ENCODE assay signal across 25 cellular contexts in genomic region chr20:34532751-34533150, GRCh38. TPM values are rescaled to one million over a fixed set of nuclear protein-coding genes. Genes with fewer than 3 reads are reported as not detected.
DNase-seq lines count a peak whose midpoint lies in the region; ATAC-seq and TF ChIP-seq lines count a peak whose summit lies in the region.
"Had no signal": no experiment of that assay in that cellular context is flagged by ENCODE, and none has a peak within 500 bp of the region (broad histone marks: within the 10 kb centered on the region; RNA-seq: fewer than 3 reads in every experiment).

No MANE protein-coding gene starts in this region.

- H3K9me3 Mint-ChIP-seq in type B pancreatic cell = no peaks in the 10 kb centered on the region
- H3K9me3 Mint-ChIP-seq: CD4-positive, alpha-beta memory T cell had no signal

- no peaks in the 10 kb centered on the region for H3K27me3 Mint-ChIP-seq in type B pancreatic cell
- H3K27me3 Mint-ChIP-seq: CD4-positive, alpha-beta memory T cell had no signal

- intact Hi-C loops in sciatic nerve (cut with DNase I) = no loop called here

- TF ChIP-seq CTCF in type B pancreatic cell (conservative IDR thresholded peaks at IDR 0.05) = no peak

- H3K27ac ChIP-seq in cingulate gyrus (ENCODE audit: low read depth, low read length) = peak overlapping the region; percentile 62
- H3K27ac ChIP-seq: BLaER1 treated with 17β-estradiol and CSF1 and Interleukin-3, amounts not matched to agents 10 nM and 100 nM; GM23248; SJCRH30 had no signal

- ATAC-seq in sciatic nerve (no peak), GM21367 (IDR thresholded peaks at IDR 0.05; ENCODE audit: unreplicated experiment) (no peak)
- ATAC-seq: GM12878 had no signal

- DNase-seq in activated effector memory CD4-positive, alpha-beta T cell treated with anti-CD3 and anti-CD28 coated beads, Interleukin-2, amount 50 U/mL, for 16 hours = peak; percentile 45
- no peak for DNase-seq in activated effector memory CD4-positive, alpha-beta T cell treated with Interleukin-2 at 50 U/mL for 16 hours
- DNase-seq in sciatic nerve (ENCODE audit: low spot score) = peak; percentile 39
- no peak for DNase-seq in type B pancreatic cell (ENCODE audit: extremely low spot score, unreplicated experiment)
- no peak for DNase-seq in stimulated activated naive CD4-positive, alpha-beta T cell treated with Interleukin-2 at 50 U/mL for 16 hours (lab: John Stamatoyannopoulos, UW)
- DNase-seq in SIG-M5 (lab: John Stamatoyannopoulos, UW) = no peak
- DNase-seq: 8988T; CD4-positive, alpha-beta memory T cell; DMS 273 treated with DMSO at 0.1 percent for 48 hours; DMS79 treated with DMSO at 0.1 percent for 48 hours; GM23248; KG1; NCI-H1092 treated with DMSO at 0.1 percent for 48 hours; NCI-H146; NCI-H2029; NCI-H2227 treated with DMSO at 0.1 percent for 48 hours; NCI-H510A treated with DMSO at 0.1 percent for 48 hours; NCI-H774; NK-92 treated with Interleukin-12 subunit alpha and Interleukin-12 subunit beta, amount 100 ng/mL, for 24 hours had no signal

- peak overlapping the region; percentile 30 for H3K27ac Mint-ChIP-seq in type B pancreatic cell
- H3K27ac Mint-ChIP-seq: CD4-positive, alpha-beta memory T cell had no signal

- H3K36me3 Mint-ChIP-seq in type B pancreatic cell = peaks cover 41% of the 10 kb centered on the region

- peaks cover 9% of the 10 kb centered on the region for H3K4me1 Mint-ChIP-seq in type B pancreatic cell (ENCODE audit: unreplicated experiment)

- no peak overlapping the region for H3K4me3 Mint-ChIP-seq in type B pancreatic cell
- H3K4me3 Mint-ChIP-seq: CD4-positive, alpha-beta memory T cell had no signal

RNA-seq across cellular contexts. Expression of gene DYNLRB1, which starts 16.5 kb away (rescaled TPM):
- total RNA-seq in sciatic nerve (247 TPM), type B pancreatic cell (ENCODE audit: low replicate concordance) (164 and 201 TPM in 2 replicates)

RNA-seq across cellular contexts. Expression of gene MAP1LC3A, which starts 25.8 kb away (rescaled TPM):
- 72.1 TPM for total RNA-seq in sciatic nerve
- 83.9 and 85.2 TPM in 2 replicates for total RNA-seq in type B pancreatic cell (ENCODE audit: low replicate concordance)
- total RNA-seq: HT1080 had no signal

Comparison
In these comparisons a context has a peak if more than half of its experiments do, and no peak if none do; other contexts are left out.
1. DNase-seq: peak in activated effector memory CD4-positive, alpha-beta T cell treated with anti-CD3 and anti-CD28 coated beads, Interleukin-2, amount 50 U/mL, for 16 hours (single experiment) and sciatic nerve (single experiment); none in activated effector memory CD4-positive, alpha-beta T cell treated with Interleukin-2 at 50 U/mL for 16 hours (single experiment), type B pancreatic cell (single experiment), stimulated activated naive CD4-positive, alpha-beta T cell treated with Interleukin-2 at 50 U/mL for 16 hours (single experiment) and SIG-M5 (single experiment).